Comparison of ENCODE assay signal across 26 cellular contexts in genomic region chr18:78696698-78697435, GRCh38.
"Had no signal": no experiment of that assay in that cellular context is flagged by ENCODE, and none has a peak within 500 bp of the region (broad histone marks: within the 10 kb centered on the region; RNA-seq: fewer than 3 reads in every experiment).

No MANE protein-coding gene starts in this region.

- H3K27me3 ChIP-seq: adrenal gland, colonic mucosa had no signal

- H3K27ac ChIP-seq: adrenal gland, body of pancreas, colonic mucosa, epithelial cell of prostate, esophagus squamous epithelium, gastroesophageal sphincter had no signal

- DNase-seq: activated CD4-positive, alpha-beta memory T cell treated with anti-CD3 and anti-CD28 coated beads, Interleukin-2, amount 10 ng/mL, durations not matched to agents 7 days and 5 days; activated CD4-positive, alpha-beta T cell treated with anti-CD3 and anti-CD28 coated beads for 1 hour; activated CD4-positive, alpha-beta T cell treated with anti-CD3 and anti-CD28 coated beads for 4 hours; activated CD4-positive, alpha-beta T cell treated with anti-CD3 and anti-CD28 coated beads, Interleukin-2, amount 10 ng/mL, durations not matched to agents 7 days and 5 days; activated CD4-positive, alpha-beta T cell treated with anti-CD3 and anti-CD28 coated beads, Interleukin-2, amount 50 U/mL, for 4 hours; activated CD8-positive, alpha-beta memory T cell treated with anti-CD3 and anti-CD28 coated beads, Interleukin-2, amount 50 U/mL, for 48 hours; activated naive CD4-positive, alpha-beta T cell treated with anti-CD3 and anti-CD28 coated beads for 36 hours; activated naive CD8-positive, alpha-beta T cell treated with anti-CD3 and anti-CD28 coated beads for 36 hours; activated naive CD8-positive, alpha-beta T cell treated with anti-CD3 and anti-CD28 coated beads, Interleukin-2, amount 50 U/mL, for 24 hours; activated T-cell treated with anti-CD3 and anti-CD28 coated beads for 4 hours; activated T-cell treated with anti-CD3 and anti-CD28 coated beads, Interleukin-2, amount 50 U/mL, for 24 hours; activated T-cell treated with anti-CD3 and anti-CD28 coated beads, Interleukin-2, amount 50 U/mL, for 72 hours; adrenal gland; amygdala; aorta; body of pancreas; caudate nucleus; cerebellar nuclear complex; colonic mucosa; effector CD8-positive, alpha-beta T cell; esophagus squamous epithelium; foreskin melanocyte; T-helper 2 cell had no signal

- H3K36me3 ChIP-seq: adrenal gland, colonic mucosa, esophagus squamous epithelium, gastroesophageal sphincter had no signal

- H3K9me3 ChIP-seq: adrenal gland, body of pancreas, colonic mucosa, esophagus squamous epithelium, gastroesophageal sphincter had no signal

- H3K4me1 ChIP-seq: adrenal gland, colonic mucosa, esophagus squamous epithelium, gastroesophageal sphincter had no signal

- ATAC-seq: activated naive CD8-positive, alpha-beta T cell treated with anti-CD3 and anti-CD28 coated beads, Interleukin-2, amount 50 U/mL, for 24 hours; activated T-cell treated with anti-CD3 and anti-CD28 coated beads, Interleukin-2, amount 50 U/mL, for 72 hours; body of pancreas; gastroesophageal sphincter; WTC11 had no signal

- H3K4me3 ChIP-seq: adrenal gland, body of pancreas, colonic mucosa, esophagus squamous epithelium, gastroesophageal sphincter had no signal
